In the genomic region with DNA sequence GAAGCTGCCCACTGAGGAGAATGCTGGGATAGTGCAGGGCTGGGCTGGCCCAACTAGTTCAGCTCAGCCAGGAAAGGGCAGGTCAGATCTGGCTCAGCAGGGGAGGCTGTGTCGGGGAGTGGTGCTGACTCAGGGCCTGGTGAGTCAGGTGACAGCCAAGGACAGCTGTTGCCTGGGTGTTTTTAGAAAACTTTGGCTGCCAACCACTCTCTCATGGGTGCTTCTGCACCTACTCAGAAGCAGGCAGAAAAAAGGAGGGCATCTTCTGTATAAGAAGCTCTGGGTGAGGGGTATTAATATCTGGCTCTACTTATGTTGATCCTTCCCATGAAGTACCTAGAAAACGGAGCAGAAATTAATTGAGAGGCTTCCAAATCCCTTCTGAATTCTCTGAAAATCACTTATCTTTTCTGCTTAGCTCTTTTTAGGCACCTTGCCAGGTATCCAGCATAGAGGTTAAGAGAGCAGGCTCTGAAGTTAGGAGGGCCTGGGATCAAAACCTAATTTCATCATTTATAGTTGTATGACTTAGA, we compare ENCODE assay signal across 8 cellular contexts. TPM values are rescaled to one million over a fixed set of nuclear protein-coding genes. Genes with fewer than 3 reads are reported as not detected.
A peak's percentile ranks its signal among the peaks of the same experiment; 100 is the strongest.
DNase-seq lines count a peak whose midpoint lies in the region; ATAC-seq and TF ChIP-seq lines count a peak whose summit lies in the region.

No MANE protein-coding gene starts in this region.

- H3K27ac Mint-ChIP-seq in chondrocyte (ENCODE audit: unreplicated experiment), result peak overlapping the region; percentile 93

- H3K4me1 Mint-ChIP-seq in chondrocyte (ENCODE audit: low read depth), result peaks cover 28% of the 10 kb centered on the region

- DNase-seq in C1 segment of cervical spinal cord (lab: John Stamatoyannopoulos, UW) (peak in 8 of 14 donors; percentile 11 to 71 (median 31)), RKO (ENCODE audit: low spot score) (peak; percentile 89), chondrocyte (ENCODE audit: low spot score) (no peak), lower leg skin (ENCODE audit: low spot score in 2 of 2) (peak; percentile 84 to 93), T-helper 9 cell (no peak), pons (ENCODE audit: low spot score) (no peak)
- DNase-seq in stimulated activated CD8-positive, alpha-beta memory T cell treated with anti-CD3 and anti-CD28 coated beads, Interleukin-4, amount 100 ng/mL, for 24 hours (ENCODE audit: low read depth), result peak; percentile 12

- H3K4me3 ChIP-seq in lower leg skin (ENCODE audit: low read depth, poor library complexity, severe bottlenecking), result no peak overlapping the region

- no peaks in the 10 kb centered on the region for H3K27me3 Mint-ChIP-seq in chondrocyte (ENCODE audit: low read depth)

- peak; percentile 51 for ATAC-seq in HG02642 (IDR thresholded peaks at IDR 0.05; ENCODE audit: poor library complexity, unreplicated experiment)

- no peak for TF ChIP-seq CTCF in chondrocyte (IDR thresholded peaks at IDR 0.05)
- no peak for TF ChIP-seq CTCF in lower leg skin (IDR thresholded peaks at IDR 0.05)

- H3K4me3 Mint-ChIP-seq in chondrocyte (ENCODE audit: unreplicated experiment), result no peak overlapping the region

- intact Hi-C loops in lower leg skin (cut with DNase I; ENCODE audit: low total_unique reads), result no loop called here

- no peak for TF ChIP-seq POLR2A in lower leg skin (IDR thresholded peaks at IDR 0.05)

- H3K9me3 Mint-ChIP-seq in chondrocyte (ENCODE audit: low read depth), result no peaks in the 10 kb centered on the region

- H3K36me3 Mint-ChIP-seq in chondrocyte (ENCODE audit: low read depth), result no peaks in the 10 kb centered on the region

- WGBS in lower leg skin, 2 donors, result 9 to 16% methylated on average over 2 of the region's 2 CpGs

RNA-seq across cellular contexts. Expression of gene RAB10, which starts 15.6 kb away (rescaled TPM):
- 148 to 162 TPM (median 153 TPM) in 3 replicates for total RNA-seq in chondrocyte
- total RNA-seq in lower leg skin, result 100 to 1,000 TPM; 125 to 228 (median 184) TPM

RNA-seq across cellular contexts. Expression of gene KIF3C, which starts 36.0 kb away (rescaled TPM):
- total RNA-seq in chondrocyte, result 34.4 to 38.6 TPM (median 37.3 TPM) in 3 replicates
- 1 to 10 TPM; 3.6 to 6.7 (median 4.2) TPM for total RNA-seq in lower leg skin

Comparison
In these comparisons a context has a peak if more than half of its experiments do, and no peak if none do; other contexts are left out.
1. DNase-seq: peak in C1 segment of cervical spinal cord (8 of 14), RKO (single experiment), lower leg skin (2 of 2) and stimulated activated CD8-positive, alpha-beta memory T cell treated with anti-CD3 and anti-CD28 coated beads, Interleukin-4, amount 100 ng/mL, for 24 hours (single experiment); none in chondrocyte (single experiment), T-helper 9 cell (single experiment) and pons (single experiment).